ENCODE assay signal across 1 cellular context in the genomic region with DNA sequence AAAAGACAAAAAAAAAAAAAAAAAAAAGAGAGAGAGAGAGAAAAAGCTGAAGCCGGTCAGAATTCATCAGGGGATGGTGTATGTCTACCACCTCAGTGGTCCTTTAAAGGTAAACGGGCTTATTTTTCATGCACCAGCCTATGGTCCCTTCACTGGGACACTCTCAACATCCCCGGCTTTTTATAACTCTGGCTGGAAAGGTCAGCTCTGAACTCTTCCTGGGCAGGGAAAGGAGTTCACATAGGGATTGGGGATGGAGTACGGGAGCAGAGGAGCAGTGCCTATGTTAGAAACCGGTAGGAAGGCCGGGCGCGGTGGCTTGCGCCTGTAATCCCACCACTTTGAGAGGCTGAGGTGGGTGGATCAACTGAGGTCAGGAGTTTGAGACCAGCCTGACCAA.
TF ChIP-seq lines count a peak whose summit lies in the region.

No MANE protein-coding gene starts in this region.

TF ChIP-seq in GM23338, 12 proteins besides CTCF, POLR2A, EP300 and RAD21 (continued from another document):
- TF ChIP-seq, protein P1, sequence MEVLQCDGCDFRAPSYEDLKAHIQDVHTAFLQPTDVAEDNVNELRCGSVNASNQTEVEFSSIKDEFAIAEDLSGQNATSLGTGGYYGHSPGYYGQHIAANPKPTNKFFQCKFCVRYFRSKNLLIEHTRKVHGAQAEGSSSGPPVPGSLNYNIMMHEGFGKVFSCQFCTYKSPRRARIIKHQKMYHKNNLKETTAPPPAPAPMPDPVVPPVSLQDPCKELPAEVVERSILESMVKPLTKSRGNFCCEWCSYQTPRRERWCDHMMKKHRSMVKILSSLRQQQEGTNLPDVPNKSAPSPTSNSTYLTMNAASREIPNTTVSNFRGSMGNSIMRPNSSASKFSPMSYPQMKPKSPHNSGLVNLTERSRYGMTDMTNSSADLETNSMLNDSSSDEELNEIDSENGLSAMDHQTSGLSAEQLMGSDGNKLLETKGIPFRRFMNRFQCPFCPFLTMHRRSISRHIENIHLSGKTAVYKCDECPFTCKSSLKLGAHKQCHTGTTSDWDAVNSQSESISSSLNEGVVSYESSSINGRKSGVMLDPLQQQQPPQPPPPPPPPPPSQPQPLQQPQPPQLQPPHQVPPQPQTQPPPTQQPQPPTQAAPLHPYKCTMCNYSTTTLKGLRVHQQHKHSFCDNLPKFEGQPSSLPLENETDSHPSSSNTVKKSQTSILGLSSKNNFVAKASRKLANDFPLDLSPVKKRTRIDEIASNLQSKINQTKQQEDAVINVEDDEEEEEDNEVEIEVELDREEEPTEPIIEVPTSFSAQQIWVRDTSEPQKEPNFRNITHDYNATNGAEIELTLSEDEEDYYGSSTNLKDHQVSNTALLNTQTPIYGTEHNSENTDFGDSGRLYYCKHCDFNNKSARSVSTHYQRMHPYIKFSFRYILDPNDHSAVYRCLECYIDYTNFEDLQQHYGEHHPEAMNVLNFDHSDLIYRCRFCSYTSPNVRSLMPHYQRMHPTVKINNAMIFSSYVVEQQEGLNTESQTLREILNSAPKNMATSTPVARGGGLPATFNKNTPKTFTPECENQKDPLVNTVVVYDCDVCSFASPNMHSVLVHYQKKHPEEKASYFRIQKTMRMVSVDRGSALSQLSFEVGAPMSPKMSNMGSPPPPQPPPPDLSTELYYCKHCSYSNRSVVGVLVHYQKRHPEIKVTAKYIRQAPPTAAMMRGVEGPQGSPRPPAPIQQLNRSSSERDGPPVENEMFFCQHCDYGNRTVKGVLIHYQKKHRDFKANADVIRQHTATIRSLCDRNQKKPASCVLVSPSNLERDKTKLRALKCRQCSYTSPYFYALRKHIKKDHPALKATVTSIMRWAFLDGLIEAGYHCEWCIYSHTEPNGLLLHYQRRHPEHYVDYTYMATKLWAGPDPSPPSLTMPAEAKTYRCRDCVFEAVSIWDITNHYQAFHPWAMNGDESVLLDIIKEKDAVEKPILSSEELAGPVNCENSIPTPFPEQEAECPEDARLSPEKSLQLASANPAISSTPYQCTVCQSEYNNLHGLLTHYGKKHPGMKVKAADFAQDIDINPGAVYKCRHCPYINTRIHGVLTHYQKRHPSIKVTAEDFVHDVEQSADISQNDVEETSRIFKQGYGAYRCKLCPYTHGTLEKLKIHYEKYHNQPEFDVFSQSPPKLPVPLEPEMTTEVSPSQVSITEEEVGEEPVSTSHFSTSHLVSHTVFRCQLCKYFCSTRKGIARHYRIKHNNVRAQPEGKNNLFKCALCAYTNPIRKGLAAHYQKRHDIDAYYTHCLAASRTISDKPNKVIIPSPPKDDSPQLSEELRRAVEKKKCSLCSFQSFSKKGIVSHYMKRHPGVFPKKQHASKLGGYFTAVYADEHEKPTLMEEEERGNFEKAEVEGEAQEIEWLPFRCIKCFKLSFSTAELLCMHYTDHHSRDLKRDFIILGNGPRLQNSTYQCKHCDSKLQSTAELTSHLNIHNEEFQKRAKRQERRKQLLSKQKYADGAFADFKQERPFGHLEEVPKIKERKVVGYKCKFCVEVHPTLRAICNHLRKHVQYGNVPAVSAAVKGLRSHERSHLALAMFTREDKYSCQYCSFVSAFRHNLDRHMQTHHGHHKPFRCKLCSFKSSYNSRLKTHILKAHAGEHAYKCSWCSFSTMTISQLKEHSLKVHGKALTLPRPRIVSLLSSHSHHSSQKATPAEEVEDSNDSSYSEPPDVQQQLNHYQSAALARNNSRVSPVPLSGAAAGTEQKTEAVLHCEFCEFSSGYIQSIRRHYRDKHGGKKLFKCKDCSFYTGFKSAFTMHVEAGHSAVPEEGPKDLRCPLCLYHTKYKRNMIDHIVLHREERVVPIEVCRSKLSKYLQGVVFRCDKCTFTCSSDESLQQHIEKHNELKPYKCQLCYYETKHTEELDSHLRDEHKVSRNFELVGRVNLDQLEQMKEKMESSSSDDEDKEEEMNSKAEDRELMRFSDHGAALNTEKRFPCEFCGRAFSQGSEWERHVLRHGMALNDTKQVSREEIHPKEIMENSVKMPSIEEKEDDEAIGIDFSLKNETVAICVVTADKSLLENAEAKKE (CRISPR knock-in tag; IDR thresholded peaks at IDR 0.05), result no peak
- no peak for TF ChIP-seq STAT1 (IDR thresholded peaks at IDR 0.05; ENCODE audit: unreplicated experiment)
- no peak for TF ChIP-seq CREB1 (CRISPR knock-in tag; IDR thresholded peaks at IDR 0.05; ENCODE audit: low read depth)
- no peak for TF ChIP-seq ZNF114 (CRISPR knock-in tag; IDR thresholded peaks at IDR 0.05)
- TF ChIP-seq, protein P2, sequence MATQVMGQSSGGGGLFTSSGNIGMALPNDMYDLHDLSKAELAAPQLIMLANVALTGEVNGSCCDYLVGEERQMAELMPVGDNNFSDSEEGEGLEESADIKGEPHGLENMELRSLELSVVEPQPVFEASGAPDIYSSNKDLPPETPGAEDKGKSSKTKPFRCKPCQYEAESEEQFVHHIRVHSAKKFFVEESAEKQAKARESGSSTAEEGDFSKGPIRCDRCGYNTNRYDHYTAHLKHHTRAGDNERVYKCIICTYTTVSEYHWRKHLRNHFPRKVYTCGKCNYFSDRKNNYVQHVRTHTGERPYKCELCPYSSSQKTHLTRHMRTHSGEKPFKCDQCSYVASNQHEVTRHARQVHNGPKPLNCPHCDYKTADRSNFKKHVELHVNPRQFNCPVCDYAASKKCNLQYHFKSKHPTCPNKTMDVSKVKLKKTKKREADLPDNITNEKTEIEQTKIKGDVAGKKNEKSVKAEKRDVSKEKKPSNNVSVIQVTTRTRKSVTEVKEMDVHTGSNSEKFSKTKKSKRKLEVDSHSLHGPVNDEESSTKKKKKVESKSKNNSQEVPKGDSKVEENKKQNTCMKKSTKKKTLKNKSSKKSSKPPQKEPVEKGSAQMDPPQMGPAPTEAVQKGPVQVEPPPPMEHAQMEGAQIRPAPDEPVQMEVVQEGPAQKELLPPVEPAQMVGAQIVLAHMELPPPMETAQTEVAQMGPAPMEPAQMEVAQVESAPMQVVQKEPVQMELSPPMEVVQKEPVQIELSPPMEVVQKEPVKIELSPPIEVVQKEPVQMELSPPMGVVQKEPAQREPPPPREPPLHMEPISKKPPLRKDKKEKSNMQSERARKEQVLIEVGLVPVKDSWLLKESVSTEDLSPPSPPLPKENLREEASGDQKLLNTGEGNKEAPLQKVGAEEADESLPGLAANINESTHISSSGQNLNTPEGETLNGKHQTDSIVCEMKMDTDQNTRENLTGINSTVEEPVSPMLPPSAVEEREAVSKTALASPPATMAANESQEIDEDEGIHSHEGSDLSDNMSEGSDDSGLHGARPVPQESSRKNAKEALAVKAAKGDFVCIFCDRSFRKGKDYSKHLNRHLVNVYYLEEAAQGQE (IDR thresholded peaks at IDR 0.05; ENCODE audit: unreplicated experiment), result no peak
- TF ChIP-seq, protein P3, sequence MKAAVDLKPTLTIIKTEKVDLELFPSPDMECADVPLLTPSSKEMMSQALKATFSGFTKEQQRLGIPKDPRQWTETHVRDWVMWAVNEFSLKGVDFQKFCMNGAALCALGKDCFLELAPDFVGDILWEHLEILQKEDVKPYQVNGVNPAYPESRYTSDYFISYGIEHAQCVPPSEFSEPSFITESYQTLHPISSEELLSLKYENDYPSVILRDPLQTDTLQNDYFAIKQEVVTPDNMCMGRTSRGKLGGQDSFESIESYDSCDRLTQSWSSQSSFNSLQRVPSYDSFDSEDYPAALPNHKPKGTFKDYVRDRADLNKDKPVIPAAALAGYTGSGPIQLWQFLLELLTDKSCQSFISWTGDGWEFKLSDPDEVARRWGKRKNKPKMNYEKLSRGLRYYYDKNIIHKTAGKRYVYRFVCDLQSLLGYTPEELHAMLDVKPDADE (IDR thresholded peaks at IDR 0.05), result no peak
